Comparison of ENCODE assay signal across 1 cellular context in the genomic region with DNA sequence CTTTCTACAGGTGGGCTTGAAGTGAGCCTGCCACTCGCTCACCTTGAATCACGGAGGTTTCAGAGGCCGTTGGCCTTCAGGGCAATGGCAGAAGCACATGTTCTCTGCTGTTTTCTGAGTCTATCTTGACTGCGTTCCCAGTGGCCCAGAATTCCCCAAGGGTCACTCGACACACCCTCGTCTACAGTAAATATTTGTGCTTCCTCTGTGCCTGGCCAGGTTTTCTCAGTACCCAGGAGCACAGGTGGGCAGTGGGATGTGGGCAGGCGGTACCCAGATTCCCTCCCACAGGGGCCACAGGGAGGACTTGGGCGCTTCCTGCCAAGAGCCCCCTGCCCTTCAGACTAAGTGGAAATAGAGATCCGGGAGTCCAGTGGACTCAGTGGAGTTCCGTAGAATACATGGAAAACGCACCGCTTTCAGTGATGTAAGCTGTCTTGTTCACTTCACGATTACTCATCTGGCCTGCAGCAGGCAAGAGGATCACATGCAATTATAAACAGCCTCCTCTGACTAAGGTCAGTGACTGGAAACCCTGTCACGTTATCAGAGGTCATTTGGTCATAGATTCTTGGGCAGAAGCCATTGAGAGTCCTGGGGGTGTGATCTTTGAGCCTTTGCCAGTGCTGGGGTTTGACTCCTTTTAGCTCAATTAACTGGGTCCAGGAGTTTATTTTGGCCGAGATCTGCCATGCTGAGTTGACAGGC.
TF ChIP-seq lines count a peak whose summit lies in the region.

No MANE protein-coding gene starts in this region.

TF ChIP-seq in HepG2, 621 proteins besides CTCF, POLR2A, EP300 and RAD21 (continued from another document):
- TF ChIP-seq, protein P1, sequence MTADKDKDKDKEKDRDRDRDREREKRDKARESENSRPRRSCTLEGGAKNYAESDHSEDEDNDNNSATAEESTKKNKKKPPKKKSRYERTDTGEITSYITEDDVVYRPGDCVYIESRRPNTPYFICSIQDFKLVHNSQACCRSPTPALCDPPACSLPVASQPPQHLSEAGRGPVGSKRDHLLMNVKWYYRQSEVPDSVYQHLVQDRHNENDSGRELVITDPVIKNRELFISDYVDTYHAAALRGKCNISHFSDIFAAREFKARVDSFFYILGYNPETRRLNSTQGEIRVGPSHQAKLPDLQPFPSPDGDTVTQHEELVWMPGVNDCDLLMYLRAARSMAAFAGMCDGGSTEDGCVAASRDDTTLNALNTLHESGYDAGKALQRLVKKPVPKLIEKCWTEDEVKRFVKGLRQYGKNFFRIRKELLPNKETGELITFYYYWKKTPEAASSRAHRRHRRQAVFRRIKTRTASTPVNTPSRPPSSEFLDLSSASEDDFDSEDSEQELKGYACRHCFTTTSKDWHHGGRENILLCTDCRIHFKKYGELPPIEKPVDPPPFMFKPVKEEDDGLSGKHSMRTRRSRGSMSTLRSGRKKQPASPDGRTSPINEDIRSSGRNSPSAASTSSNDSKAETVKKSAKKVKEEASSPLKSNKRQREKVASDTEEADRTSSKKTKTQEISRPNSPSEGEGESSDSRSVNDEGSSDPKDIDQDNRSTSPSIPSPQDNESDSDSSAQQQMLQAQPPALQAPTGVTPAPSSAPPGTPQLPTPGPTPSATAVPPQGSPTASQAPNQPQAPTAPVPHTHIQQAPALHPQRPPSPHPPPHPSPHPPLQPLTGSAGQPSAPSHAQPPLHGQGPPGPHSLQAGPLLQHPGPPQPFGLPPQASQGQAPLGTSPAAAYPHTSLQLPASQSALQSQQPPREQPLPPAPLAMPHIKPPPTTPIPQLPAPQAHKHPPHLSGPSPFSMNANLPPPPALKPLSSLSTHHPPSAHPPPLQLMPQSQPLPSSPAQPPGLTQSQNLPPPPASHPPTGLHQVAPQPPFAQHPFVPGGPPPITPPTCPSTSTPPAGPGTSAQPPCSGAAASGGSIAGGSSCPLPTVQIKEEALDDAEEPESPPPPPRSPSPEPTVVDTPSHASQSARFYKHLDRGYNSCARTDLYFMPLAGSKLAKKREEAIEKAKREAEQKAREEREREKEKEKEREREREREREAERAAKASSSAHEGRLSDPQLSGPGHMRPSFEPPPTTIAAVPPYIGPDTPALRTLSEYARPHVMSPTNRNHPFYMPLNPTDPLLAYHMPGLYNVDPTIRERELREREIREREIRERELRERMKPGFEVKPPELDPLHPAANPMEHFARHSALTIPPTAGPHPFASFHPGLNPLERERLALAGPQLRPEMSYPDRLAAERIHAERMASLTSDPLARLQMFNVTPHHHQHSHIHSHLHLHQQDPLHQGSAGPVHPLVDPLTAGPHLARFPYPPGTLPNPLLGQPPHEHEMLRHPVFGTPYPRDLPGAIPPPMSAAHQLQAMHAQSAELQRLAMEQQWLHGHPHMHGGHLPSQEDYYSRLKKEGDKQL (CRISPR knock-in tag; IDR thresholded peaks at IDR 0.05; ENCODE audit: low read depth), result peak; percentile 6; the same call in 1 of the 2 replicates
- TF ChIP-seq ZNF124 (CRISPR knock-in tag; IDR thresholded peaks at IDR 0.05) (no peak), ZFP41 (CRISPR knock-in tag; IDR thresholded peaks at IDR 0.05; ENCODE audit: borderline replicate concordance) (no peak), RXRA (CRISPR knock-in tag; IDR thresholded peaks at IDR 0.05) (peak; percentile 46; the same call in 1 of the 2 replicates), RARA (CRISPR knock-in tag; IDR thresholded peaks at IDR 0.05) (peak; percentile 83), BRCA1 (CRISPR knock-in tag; IDR thresholded peaks at IDR 0.05) (no peak)
- TF ChIP-seq, protein P2, sequence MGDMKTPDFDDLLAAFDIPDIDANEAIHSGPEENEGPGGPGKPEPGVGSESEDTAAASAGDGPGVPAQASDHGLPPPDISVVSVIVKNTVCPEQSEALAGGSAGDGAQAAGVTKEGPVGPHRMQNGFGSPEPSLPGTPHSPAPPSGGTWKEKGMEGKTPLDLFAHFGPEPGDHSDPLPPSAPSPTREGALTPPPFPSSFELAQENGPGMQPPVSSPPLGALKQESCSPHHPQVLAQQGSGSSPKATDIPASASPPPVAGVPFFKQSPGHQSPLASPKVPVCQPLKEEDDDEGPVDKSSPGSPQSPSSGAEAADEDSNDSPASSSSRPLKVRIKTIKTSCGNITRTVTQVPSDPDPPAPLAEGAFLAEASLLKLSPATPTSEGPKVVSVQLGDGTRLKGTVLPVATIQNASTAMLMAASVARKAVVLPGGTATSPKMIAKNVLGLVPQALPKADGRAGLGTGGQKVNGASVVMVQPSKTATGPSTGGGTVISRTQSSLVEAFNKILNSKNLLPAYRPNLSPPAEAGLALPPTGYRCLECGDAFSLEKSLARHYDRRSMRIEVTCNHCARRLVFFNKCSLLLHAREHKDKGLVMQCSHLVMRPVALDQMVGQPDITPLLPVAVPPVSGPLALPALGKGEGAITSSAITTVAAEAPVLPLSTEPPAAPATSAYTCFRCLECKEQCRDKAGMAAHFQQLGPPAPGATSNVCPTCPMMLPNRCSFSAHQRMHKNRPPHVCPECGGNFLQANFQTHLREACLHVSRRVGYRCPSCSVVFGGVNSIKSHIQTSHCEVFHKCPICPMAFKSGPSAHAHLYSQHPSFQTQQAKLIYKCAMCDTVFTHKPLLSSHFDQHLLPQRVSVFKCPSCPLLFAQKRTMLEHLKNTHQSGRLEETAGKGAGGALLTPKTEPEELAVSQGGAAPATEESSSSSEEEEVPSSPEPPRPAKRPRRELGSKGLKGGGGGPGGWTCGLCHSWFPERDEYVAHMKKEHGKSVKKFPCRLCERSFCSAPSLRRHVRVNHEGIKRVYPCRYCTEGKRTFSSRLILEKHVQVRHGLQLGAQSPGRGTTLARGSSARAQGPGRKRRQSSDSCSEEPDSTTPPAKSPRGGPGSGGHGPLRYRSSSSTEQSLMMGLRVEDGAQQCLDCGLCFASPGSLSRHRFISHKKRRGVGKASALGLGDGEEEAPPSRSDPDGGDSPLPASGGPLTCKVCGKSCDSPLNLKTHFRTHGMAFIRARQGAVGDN (CRISPR knock-in tag; IDR thresholded peaks at IDR 0.05), result peak; percentile 89
- TF ChIP-seq, protein P3, sequence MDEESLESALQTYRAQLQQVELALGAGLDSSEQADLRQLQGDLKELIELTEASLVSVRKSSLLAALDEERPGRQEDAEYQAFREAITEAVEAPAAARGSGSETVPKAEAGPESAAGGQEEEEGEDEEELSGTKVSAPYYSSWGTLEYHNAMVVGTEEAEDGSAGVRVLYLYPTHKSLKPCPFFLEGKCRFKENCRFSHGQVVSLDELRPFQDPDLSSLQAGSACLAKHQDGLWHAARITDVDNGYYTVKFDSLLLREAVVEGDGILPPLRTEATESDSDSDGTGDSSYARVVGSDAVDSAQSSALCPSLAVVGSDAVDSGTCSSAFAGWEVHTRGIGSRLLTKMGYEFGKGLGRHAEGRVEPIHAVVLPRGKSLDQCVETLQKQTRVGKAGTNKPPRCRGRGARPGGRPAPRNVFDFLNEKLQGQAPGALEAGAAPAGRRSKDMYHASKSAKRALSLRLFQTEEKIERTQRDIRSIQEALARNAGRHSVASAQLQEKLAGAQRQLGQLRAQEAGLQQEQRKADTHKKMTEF (CRISPR knock-in tag; IDR thresholded peaks at IDR 0.05), result peak; percentile 40; the same call in 1 of the 2 replicates
- TF ChIP-seq, protein P4, sequence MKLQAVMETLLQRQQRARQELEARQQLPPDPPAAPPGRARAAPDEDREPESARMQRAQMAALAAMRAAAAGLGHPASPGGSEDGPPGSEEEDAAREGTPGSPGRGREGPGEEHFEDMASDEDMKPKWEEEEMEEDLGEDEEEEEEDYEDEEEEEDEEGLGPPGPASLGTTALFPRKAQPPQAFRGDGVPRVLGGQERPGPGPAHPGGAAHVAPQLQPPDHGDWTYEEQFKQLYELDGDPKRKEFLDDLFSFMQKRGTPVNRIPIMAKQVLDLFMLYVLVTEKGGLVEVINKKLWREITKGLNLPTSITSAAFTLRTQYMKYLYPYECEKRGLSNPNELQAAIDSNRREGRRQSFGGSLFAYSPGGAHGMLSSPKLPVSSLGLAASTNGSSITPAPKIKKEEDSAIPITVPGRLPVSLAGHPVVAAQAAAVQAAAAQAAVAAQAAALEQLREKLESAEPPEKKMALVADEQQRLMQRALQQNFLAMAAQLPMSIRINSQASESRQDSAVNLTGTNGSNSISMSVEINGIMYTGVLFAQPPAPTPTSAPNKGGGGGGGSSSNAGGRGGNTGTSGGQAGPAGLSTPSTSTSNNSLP (IDR thresholded peaks at IDR 0.05; ENCODE audit: low read depth, low read length), result 0 out of 2 replicates have a peak, but pooled peaks have one; percentile 31
- TF ChIP-seq, protein P5, sequence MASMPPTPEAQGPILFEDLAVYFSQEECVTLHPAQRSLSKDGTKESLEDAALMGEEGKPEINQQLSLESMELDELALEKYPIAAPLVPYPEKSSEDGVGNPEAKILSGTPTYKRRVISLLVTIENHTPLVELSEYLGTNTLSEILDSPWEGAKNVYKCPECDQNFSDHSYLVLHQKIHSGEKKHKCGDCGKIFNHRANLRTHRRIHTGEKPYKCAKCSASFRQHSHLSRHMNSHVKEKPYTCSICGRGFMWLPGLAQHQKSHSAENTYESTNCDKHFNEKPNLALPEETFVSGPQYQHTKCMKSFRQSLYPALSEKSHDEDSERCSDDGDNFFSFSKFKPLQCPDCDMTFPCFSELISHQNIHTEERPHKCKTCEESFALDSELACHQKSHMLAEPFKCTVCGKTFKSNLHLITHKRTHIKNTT (CRISPR knock-in tag; IDR thresholded peaks at IDR 0.05), result no peak
